ENCODE assay signal across 2 cellular contexts in genomic region chr10:91576096-91576545, GRCh38.
TF ChIP-seq lines count a peak whose summit lies in the region.

No MANE protein-coding gene starts in this region.

TF ChIP-seq in IMR-90, 13 proteins besides CTCF, POLR2A, EP300 and RAD21:
- peak; percentile 43; the same call in 1 of the 2 replicates for TF ChIP-seq MAFK (IDR thresholded peaks at IDR 0.05; ENCODE audit: low read depth, low read length)
- peak; percentile 68; the same call in 1 of the 2 replicates for TF ChIP-seq FOS (IDR thresholded peaks at IDR 0.05; ENCODE audit: low read depth, low read length)
- TF ChIP-seq, protein P1, sequence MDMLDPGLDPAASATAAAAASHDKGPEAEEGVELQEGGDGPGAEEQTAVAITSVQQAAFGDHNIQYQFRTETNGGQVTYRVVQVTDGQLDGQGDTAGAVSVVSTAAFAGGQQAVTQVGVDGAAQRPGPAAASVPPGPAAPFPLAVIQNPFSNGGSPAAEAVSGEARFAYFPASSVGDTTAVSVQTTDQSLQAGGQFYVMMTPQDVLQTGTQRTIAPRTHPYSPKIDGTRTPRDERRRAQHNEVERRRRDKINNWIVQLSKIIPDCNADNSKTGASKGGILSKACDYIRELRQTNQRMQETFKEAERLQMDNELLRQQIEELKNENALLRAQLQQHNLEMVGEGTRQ (IDR thresholded peaks at IDR 0.05; ENCODE audit: low read depth, low read length) = no peak

TF ChIP-seq in K562, 482 proteins besides CTCF, POLR2A, EP300 and RAD21 (continues in another document):
- TF ChIP-seq, protein P2, sequence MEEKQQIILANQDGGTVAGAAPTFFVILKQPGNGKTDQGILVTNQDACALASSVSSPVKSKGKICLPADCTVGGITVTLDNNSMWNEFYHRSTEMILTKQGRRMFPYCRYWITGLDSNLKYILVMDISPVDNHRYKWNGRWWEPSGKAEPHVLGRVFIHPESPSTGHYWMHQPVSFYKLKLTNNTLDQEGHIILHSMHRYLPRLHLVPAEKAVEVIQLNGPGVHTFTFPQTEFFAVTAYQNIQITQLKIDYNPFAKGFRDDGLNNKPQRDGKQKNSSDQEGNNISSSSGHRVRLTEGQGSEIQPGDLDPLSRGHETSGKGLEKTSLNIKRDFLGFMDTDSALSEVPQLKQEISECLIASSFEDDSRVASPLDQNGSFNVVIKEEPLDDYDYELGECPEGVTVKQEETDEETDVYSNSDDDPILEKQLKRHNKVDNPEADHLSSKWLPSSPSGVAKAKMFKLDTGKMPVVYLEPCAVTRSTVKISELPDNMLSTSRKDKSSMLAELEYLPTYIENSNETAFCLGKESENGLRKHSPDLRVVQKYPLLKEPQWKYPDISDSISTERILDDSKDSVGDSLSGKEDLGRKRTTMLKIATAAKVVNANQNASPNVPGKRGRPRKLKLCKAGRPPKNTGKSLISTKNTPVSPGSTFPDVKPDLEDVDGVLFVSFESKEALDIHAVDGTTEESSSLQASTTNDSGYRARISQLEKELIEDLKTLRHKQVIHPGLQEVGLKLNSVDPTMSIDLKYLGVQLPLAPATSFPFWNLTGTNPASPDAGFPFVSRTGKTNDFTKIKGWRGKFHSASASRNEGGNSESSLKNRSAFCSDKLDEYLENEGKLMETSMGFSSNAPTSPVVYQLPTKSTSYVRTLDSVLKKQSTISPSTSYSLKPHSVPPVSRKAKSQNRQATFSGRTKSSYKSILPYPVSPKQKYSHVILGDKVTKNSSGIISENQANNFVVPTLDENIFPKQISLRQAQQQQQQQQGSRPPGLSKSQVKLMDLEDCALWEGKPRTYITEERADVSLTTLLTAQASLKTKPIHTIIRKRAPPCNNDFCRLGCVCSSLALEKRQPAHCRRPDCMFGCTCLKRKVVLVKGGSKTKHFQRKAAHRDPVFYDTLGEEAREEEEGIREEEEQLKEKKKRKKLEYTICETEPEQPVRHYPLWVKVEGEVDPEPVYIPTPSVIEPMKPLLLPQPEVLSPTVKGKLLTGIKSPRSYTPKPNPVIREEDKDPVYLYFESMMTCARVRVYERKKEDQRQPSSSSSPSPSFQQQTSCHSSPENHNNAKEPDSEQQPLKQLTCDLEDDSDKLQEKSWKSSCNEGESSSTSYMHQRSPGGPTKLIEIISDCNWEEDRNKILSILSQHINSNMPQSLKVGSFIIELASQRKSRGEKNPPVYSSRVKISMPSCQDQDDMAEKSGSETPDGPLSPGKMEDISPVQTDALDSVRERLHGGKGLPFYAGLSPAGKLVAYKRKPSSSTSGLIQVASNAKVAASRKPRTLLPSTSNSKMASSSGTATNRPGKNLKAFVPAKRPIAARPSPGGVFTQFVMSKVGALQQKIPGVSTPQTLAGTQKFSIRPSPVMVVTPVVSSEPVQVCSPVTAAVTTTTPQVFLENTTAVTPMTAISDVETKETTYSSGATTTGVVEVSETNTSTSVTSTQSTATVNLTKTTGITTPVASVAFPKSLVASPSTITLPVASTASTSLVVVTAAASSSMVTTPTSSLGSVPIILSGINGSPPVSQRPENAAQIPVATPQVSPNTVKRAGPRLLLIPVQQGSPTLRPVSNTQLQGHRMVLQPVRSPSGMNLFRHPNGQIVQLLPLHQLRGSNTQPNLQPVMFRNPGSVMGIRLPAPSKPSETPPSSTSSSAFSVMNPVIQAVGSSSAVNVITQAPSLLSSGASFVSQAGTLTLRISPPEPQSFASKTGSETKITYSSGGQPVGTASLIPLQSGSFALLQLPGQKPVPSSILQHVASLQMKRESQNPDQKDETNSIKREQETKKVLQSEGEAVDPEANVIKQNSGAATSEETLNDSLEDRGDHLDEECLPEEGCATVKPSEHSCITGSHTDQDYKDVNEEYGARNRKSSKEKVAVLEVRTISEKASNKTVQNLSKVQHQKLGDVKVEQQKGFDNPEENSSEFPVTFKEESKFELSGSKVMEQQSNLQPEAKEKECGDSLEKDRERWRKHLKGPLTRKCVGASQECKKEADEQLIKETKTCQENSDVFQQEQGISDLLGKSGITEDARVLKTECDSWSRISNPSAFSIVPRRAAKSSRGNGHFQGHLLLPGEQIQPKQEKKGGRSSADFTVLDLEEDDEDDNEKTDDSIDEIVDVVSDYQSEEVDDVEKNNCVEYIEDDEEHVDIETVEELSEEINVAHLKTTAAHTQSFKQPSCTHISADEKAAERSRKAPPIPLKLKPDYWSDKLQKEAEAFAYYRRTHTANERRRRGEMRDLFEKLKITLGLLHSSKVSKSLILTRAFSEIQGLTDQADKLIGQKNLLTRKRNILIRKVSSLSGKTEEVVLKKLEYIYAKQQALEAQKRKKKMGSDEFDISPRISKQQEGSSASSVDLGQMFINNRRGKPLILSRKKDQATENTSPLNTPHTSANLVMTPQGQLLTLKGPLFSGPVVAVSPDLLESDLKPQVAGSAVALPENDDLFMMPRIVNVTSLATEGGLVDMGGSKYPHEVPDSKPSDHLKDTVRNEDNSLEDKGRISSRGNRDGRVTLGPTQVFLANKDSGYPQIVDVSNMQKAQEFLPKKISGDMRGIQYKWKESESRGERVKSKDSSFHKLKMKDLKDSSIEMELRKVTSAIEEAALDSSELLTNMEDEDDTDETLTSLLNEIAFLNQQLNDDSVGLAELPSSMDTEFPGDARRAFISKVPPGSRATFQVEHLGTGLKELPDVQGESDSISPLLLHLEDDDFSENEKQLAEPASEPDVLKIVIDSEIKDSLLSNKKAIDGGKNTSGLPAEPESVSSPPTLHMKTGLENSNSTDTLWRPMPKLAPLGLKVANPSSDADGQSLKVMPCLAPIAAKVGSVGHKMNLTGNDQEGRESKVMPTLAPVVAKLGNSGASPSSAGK (IDR thresholded peaks at IDR 0.05) = no peak
- TF ChIP-seq JUND (IDR thresholded peaks at IDR 0.05; ENCODE audit: borderline replicate concordance, low read depth, low read length) (peak; percentile 95), JUND (tag; IDR thresholded peaks at IDR 0.05; ENCODE audit: borderline replicate concordance, low read depth, low read length) (peak; percentile 94; the same call in 2 of the 3 replicates), TRIM25 (IDR thresholded peaks at IDR 0.05; ENCODE audit: borderline replicate concordance) (no peak), SMAD1 (IDR thresholded peaks at IDR 0.05; ENCODE audit: low read depth, low read length, partially characterized antibody) (no peak), TOE1 (IDR thresholded peaks at IDR 0.05; ENCODE audit: borderline replicate concordance) (no peak), TOE1 (CRISPR knock-in tag; IDR thresholded peaks at IDR 0.05; ENCODE audit: borderline replicate concordance, low read depth) (no peak), SMARCE1 (IDR thresholded peaks at IDR 0.05) (peak; percentile 76), ARID1B (IDR thresholded peaks at IDR 0.05) (peak; percentile 79), RB1 (IDR thresholded peaks at IDR 0.05; ENCODE audit: low read depth) (no peak), EZH2 (IDR thresholded peaks at IDR 0.05; ENCODE audit: borderline replicate concordance, low read depth, low read length) (no peak), MITF (IDR thresholded peaks at IDR 0.05) (no peak), SMARCA4 (IDR thresholded peaks at IDR 0.05) (peak; percentile 76), RFX1 (IDR thresholded peaks at IDR 0.05) (peak; percentile 49), ARID3A (IDR thresholded peaks at IDR 0.05; ENCODE audit: borderline replicate concordance, low read depth, low read length) (peak; percentile 21; the same call in 1 of the 2 replicates), CC2D1A (IDR thresholded peaks at IDR 0.05) (no peak), HDAC6 (IDR thresholded peaks at IDR 0.05; ENCODE audit: low read depth, low read length) (no peak), CBX3 (IDR thresholded peaks at IDR 0.05; ENCODE audit: borderline replicate concordance in 1 of 2, low read length in 2 of 2) (no peak), NCOA2 (IDR thresholded peaks at IDR 0.05; ENCODE audit: partially characterized antibody in 2 of 2) (peak in 1 of 2 experiments; percentile 25), ETV6 (IDR thresholded peaks at IDR 0.05; ENCODE audit: borderline replicate concordance in 1 of 2, low read depth in 2 of 2, low read length in 1 of 2) (no peak), ETV6 (CRISPR knock-in tag; IDR thresholded peaks at IDR 0.05; ENCODE audit: borderline replicate concordance) (no peak), MAFG (tag; conservative IDR thresholded peaks at IDR 0.05) (peak; percentile 87), CEBPG (CRISPR knock-in tag; IDR thresholded peaks at IDR 0.05) (no peak), CEBPG (tag; conservative IDR thresholded peaks at IDR 0.05 in 1 of 2, IDR thresholded peaks at IDR 0.05 in 1 of 2) (no peak), MCM3 (IDR thresholded peaks at IDR 0.05) (no peak), NFE2 (IDR thresholded peaks at IDR 0.05; ENCODE audit: low read depth) (peak; percentile 73)
- TF ChIP-seq, protein P3, sequence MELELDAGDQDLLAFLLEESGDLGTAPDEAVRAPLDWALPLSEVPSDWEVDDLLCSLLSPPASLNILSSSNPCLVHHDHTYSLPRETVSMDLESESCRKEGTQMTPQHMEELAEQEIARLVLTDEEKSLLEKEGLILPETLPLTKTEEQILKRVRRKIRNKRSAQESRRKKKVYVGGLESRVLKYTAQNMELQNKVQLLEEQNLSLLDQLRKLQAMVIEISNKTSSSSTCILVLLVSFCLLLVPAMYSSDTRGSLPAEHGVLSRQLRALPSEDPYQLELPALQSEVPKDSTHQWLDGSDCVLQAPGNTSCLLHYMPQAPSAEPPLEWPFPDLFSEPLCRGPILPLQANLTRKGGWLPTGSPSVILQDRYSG (tag; conservative IDR thresholded peaks at IDR 0.05; ENCODE audit: low read depth) = no peak
- TF ChIP-seq, protein P4, sequence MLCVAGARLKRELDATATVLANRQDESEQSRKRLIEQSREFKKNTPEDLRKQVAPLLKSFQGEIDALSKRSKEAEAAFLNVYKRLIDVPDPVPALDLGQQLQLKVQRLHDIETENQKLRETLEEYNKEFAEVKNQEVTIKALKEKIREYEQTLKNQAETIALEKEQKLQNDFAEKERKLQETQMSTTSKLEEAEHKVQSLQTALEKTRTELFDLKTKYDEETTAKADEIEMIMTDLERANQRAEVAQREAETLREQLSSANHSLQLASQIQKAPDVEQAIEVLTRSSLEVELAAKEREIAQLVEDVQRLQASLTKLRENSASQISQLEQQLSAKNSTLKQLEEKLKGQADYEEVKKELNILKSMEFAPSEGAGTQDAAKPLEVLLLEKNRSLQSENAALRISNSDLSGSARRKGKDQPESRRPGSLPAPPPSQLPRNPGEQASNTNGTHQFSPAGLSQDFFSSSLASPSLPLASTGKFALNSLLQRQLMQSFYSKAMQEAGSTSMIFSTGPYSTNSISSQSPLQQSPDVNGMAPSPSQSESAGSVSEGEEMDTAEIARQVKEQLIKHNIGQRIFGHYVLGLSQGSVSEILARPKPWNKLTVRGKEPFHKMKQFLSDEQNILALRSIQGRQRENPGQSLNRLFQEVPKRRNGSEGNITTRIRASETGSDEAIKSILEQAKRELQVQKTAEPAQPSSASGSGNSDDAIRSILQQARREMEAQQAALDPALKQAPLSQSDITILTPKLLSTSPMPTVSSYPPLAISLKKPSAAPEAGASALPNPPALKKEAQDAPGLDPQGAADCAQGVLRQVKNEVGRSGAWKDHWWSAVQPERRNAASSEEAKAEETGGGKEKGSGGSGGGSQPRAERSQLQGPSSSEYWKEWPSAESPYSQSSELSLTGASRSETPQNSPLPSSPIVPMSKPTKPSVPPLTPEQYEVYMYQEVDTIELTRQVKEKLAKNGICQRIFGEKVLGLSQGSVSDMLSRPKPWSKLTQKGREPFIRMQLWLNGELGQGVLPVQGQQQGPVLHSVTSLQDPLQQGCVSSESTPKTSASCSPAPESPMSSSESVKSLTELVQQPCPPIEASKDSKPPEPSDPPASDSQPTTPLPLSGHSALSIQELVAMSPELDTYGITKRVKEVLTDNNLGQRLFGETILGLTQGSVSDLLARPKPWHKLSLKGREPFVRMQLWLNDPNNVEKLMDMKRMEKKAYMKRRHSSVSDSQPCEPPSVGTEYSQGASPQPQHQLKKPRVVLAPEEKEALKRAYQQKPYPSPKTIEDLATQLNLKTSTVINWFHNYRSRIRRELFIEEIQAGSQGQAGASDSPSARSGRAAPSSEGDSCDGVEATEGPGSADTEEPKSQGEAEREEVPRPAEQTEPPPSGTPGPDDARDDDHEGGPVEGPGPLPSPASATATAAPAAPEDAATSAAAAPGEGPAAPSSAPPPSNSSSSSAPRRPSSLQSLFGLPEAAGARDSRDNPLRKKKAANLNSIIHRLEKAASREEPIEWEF (CRISPR knock-in tag; IDR thresholded peaks at IDR 0.05) = no peak
- TF ChIP-seq, protein P5, sequence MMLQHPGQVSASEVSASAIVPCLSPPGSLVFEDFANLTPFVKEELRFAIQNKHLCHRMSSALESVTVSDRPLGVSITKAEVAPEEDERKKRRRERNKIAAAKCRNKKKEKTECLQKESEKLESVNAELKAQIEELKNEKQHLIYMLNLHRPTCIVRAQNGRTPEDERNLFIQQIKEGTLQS (IDR thresholded peaks at IDR 0.05) = peak; percentile 95
- TF ChIP-seq, protein P5 (CRISPR knock-in tag; conservative IDR thresholded peaks at IDR 0.05) = peak; percentile 47; the same call in 1 of the 2 replicates
